ENCODE assay signal across 8 cellular contexts in genomic region chr14:23929822-23930294, GRCh38.
DNase-seq lines count a peak whose midpoint lies in the region; ATAC-seq and TF ChIP-seq lines count a peak whose summit lies in the region.

No MANE protein-coding gene starts in this region.

- TF ChIP-seq CTCF in WI38 (IDR thresholded peaks at IDR 0.05; ENCODE audit: low read depth, low read length), result peak; percentile 97

- in situ Hi-C loops in T47D (cut with HindIII; ENCODE audit: low pct_unique_long_range_greater_than_20kb, low sequenced_read_pairs), result no loop called here

- ATAC-seq in GM19043 (IDR thresholded peaks at IDR 0.05; ENCODE audit: low read depth, unreplicated experiment), result peak; percentile 81
- no peak for ATAC-seq in HG03520 (IDR thresholded peaks at IDR 0.05; ENCODE audit: unreplicated experiment)

- no peak overlapping the region for H3K4me3 ChIP-seq in WI38 (ENCODE audit: low read depth, low read length)

- peak; percentile 88 for DNase-seq in AG20443 (ENCODE audit: low spot score)
- DNase-seq in NCI-H1105 (lab: John Stamatoyannopoulos, UW), result peak; percentile 60
- DNase-seq in T47D (ENCODE audit: low read depth in 1 of 2, low spot score in 1 of 2), result peak; percentile 37 to 62
- DNase-seq in iris pigment epithelial cell (ENCODE audit: low read depth), result peak; percentile 62
- DNase-seq in stimulated activated CD4-positive, alpha-beta T cell treated with anti-CD3 and anti-CD28 coated beads, Interleukin-15, amount 100 ng/mL, for 48 hours (ENCODE audit: low read depth in 2 of 2), result peak; percentile 67 to 77
